Comparison of ENCODE assay signal across 8 cellular contexts in genomic region chr10:89643431-89643811, GRCh38. TPM values are rescaled to one million over a fixed set of nuclear protein-coding genes. Genes with fewer than 3 reads are reported as not detected.
DNase-seq lines count a peak whose midpoint lies in the region; ATAC-seq and TF ChIP-seq lines count a peak whose summit lies in the region.

No MANE protein-coding gene starts in this region.

- no peak for TF ChIP-seq CTCF in cardiac muscle cell (IDR thresholded peaks at IDR 0.05; ENCODE audit: low read depth, low read length)
- no peak for TF ChIP-seq CTCF in breast epithelium (IDR thresholded peaks at IDR 0.05)
- TF ChIP-seq CTCF in uterus (IDR thresholded peaks at IDR 0.05): no peak
- TF ChIP-seq CTCF in activated CD8-positive, alpha-beta T cell treated with anti-CD3 and anti-CD28 coated beads for 36 hours (IDR thresholded peaks at IDR 0.05): no peak

- intact Hi-C loops in left ventricle myocardium superior (cut with micrococcal nuclease) (no loop called here), breast epithelium (cut with DNase I; ENCODE audit: low total_unique reads) (no loop called here), uterus (cut with DNase I; ENCODE audit: low total_unique reads) (no loop called here)
- intact Hi-C loops in activated CD8-positive, alpha-beta T cell treated with anti-CD3 and anti-CD28 coated beads for 36 hours (cut with micrococcal nuclease): no loop called here

- no peak overlapping the region for H3K18ac ChIP-seq in mesendoderm (ENCODE audit: low read length)

- no peak for ATAC-seq in left ventricle myocardium superior
- ATAC-seq in activated CD8-positive, alpha-beta T cell treated with anti-CD3 and anti-CD28 coated beads for 36 hours: no peak
- ATAC-seq in activated T-helper 17 cell treated with anti-CD3 and anti-CD28 coated beads, Interleukin-2, amount 50 U/mL, for 72 hours (replicated peaks): no peak

- no peak overlapping the region for H2BK15ac ChIP-seq in mesendoderm (replicated peaks; ENCODE audit: low read depth)

- H3K4me1 Mint-ChIP-seq in activated CD8-positive, alpha-beta T cell treated with anti-CD3 and anti-CD28 coated beads for 36 hours (ENCODE audit: low read depth): peaks cover 6% of the 10 kb centered on the region
- peaks cover 5% of the 10 kb centered on the region for H3K4me1 Mint-ChIP-seq in activated T-helper 17 cell treated with anti-CD3 and anti-CD28 coated beads, Interleukin-2, amount 50 U/mL, for 72 hours

- H3K4me1 ChIP-seq in cardiac muscle cell (ENCODE audit: low read depth) (peaks cover 35% of the 10 kb centered on the region), breast epithelium (no peaks in the 10 kb centered on the region), mesendoderm (ENCODE audit: control insufficient read depth, low read depth, low read length) (no peaks in the 10 kb centered on the region), uterus (peaks cover 0 to 6% of the 10 kb centered on the region in 2 donors)

- POLR2A ChIA-PET in activated CD8-positive, alpha-beta T cell treated with anti-CD3 and anti-CD28 coated beads for 36 hours (lab: Charles Lee): interaction anchor here (0.8 to 1.5 kb wide), 3 partner anchors 13 to 228 kb away, joined by 3 read pairs; no protein-coding TSS in a partner anchor

- CTCF ChIA-PET in activated CD8-positive, alpha-beta T cell treated with anti-CD3 and anti-CD28 coated beads for 36 hours (lab: Charles Lee): no interaction called here

- H4K8ac ChIP-seq in mesendoderm (ENCODE audit: low read depth, low read length): no peak overlapping the region

- peak overlapping the region; percentile 73 for H3K9ac ChIP-seq in mesendoderm (ENCODE audit: low read length)

- H2BK5ac ChIP-seq in mesendoderm (ENCODE audit: low read length): no peak overlapping the region

- H3K27me3 ChIP-seq in cardiac muscle cell (no peaks in the 10 kb centered on the region), breast epithelium (no peaks in the 10 kb centered on the region), mesendoderm (ENCODE audit: insufficient read depth, low read length, poor library complexity) (no peaks in the 10 kb centered on the region), uterus (no peaks in the 10 kb centered on the region)

- H3K4me2 ChIP-seq in mesendoderm (ENCODE audit: low read length): peak overlapping the region; percentile 60

- no peak for TF ChIP-seq POLR2A in breast epithelium (IDR thresholded peaks at IDR 0.05)
- TF ChIP-seq POLR2A in uterus (IDR thresholded peaks at IDR 0.05): no peak

- no peaks in the 10 kb centered on the region for H3K9me3 ChIP-seq in cardiac muscle cell (ENCODE audit: low read depth)
- H3K9me3 ChIP-seq in breast epithelium: no peaks in the 10 kb centered on the region
- H3K9me3 ChIP-seq in uterus: no peaks in the 10 kb centered on the region

- H3K4me3 Mint-ChIP-seq in activated CD8-positive, alpha-beta T cell treated with anti-CD3 and anti-CD28 coated beads for 36 hours: no peak overlapping the region
- H3K4me3 Mint-ChIP-seq in activated T-helper 17 cell treated with anti-CD3 and anti-CD28 coated beads, Interleukin-2, amount 50 U/mL, for 72 hours: no peak overlapping the region

- no peaks in the 10 kb centered on the region for H3K9me3 Mint-ChIP-seq in activated CD8-positive, alpha-beta T cell treated with anti-CD3 and anti-CD28 coated beads for 36 hours
- H3K9me3 Mint-ChIP-seq in activated T-helper 17 cell treated with anti-CD3 and anti-CD28 coated beads, Interleukin-2, amount 50 U/mL, for 72 hours: no peaks in the 10 kb centered on the region

- no peak overlapping the region for H2AK5ac ChIP-seq in mesendoderm (ENCODE audit: low read length)

- no CpG with 5 or more reads among the region's 2 CpGs for WGBS in mesendoderm (ENCODE audit: extremely low coverage, insufficient coverage, low lambda C conversion rate)

- H3K4me3 ChIP-seq in cardiac muscle cell (peak overlapping the region; percentile 61), breast epithelium (peak overlapping the region; percentile 80 to 86 (median 84)), mesendoderm (ENCODE audit: low read length) (peak overlapping the region; percentile 74), uterus (peak overlapping the region; percentile 43 to 89)

- H3K36me3 Mint-ChIP-seq in activated CD8-positive, alpha-beta T cell treated with anti-CD3 and anti-CD28 coated beads for 36 hours (ENCODE audit: low read depth): no peaks in the 10 kb centered on the region
- H3K36me3 Mint-ChIP-seq in activated T-helper 17 cell treated with anti-CD3 and anti-CD28 coated beads, Interleukin-2, amount 50 U/mL, for 72 hours (ENCODE audit: low read depth): no peaks in the 10 kb centered on the region

- H3K27me3 Mint-ChIP-seq in activated CD8-positive, alpha-beta T cell treated with anti-CD3 and anti-CD28 coated beads for 36 hours: peaks cover 14% of the 10 kb centered on the region
- H3K27me3 Mint-ChIP-seq in activated T-helper 17 cell treated with anti-CD3 and anti-CD28 coated beads, Interleukin-2, amount 50 U/mL, for 72 hours: no peaks in the 10 kb centered on the region

- peaks cover 4% of the 10 kb centered on the region for H3K79me1 ChIP-seq in mesendoderm (ENCODE audit: low read length)

- H3K56ac ChIP-seq in mesendoderm (ENCODE audit: low read length): peak overlapping the region; percentile 73

- H3K27ac Mint-ChIP-seq in activated CD8-positive, alpha-beta T cell treated with anti-CD3 and anti-CD28 coated beads for 36 hours: no peak overlapping the region
- no peak overlapping the region for H3K27ac Mint-ChIP-seq in activated T-helper 17 cell treated with anti-CD3 and anti-CD28 coated beads, Interleukin-2, amount 50 U/mL, for 72 hours

- H3K36me3 ChIP-seq in cardiac muscle cell (no peaks in the 10 kb centered on the region), breast epithelium (no peaks in the 10 kb centered on the region), mesendoderm (ENCODE audit: control insufficient read depth, insufficient read depth, low read length) (no peaks in the 10 kb centered on the region), uterus (no peaks in the 10 kb centered on the region)

- peak overlapping the region; percentile 95 for H3K27ac ChIP-seq in cardiac muscle cell
- no peak overlapping the region for H3K27ac ChIP-seq in breast epithelium
- H3K27ac ChIP-seq in mesendoderm (ENCODE audit: low read depth, low read length): no peak overlapping the region
- peak overlapping the region; percentile 41 to 79 for H3K27ac ChIP-seq in uterus

- no peak overlapping the region for H3K4ac ChIP-seq in mesendoderm (ENCODE audit: low read depth, low read length)

- H3K23ac ChIP-seq in mesendoderm (ENCODE audit: low read length): no peak overlapping the region

- DNase-seq in cardiac muscle cell (ENCODE audit: low read depth in 1 of 2, low spot score in 1 of 2) (no peak), left ventricle myocardium superior (no peak), breast epithelium (ENCODE audit: low spot score in 2 of 2) (no peak), mesendoderm (no peak), uterus (no peak), CD1c-positive myeloid dendritic cell (ENCODE audit: extremely low spot score) (no peak)
- no peak for DNase-seq in activated CD8-positive, alpha-beta T cell treated with anti-CD3 and anti-CD28 coated beads for 36 hours

- peaks cover 40% of the 10 kb centered on the region for H3K79me2 ChIP-seq in mesendoderm (ENCODE audit: control insufficient read depth, insufficient read depth, low read length)

- no peak overlapping the region for H4K5ac ChIP-seq in mesendoderm (ENCODE audit: low read length)

- no peak overlapping the region for H2BK120ac ChIP-seq in mesendoderm (ENCODE audit: low read depth, low read length)

RNA-seq across cellular contexts. Expression of gene PANK1, which starts 1.6 kb away (rescaled TPM):
- total RNA-seq in cardiac muscle cell (16.9 and 34.2 TPM in 2 replicates), left ventricle myocardium superior (21.2 TPM), breast epithelium (1 to 10 TPM; 2.9 to 6.4 (median 5.1) TPM), uterus (10 to 100 TPM in 1 of 4 donors, 1 to 10 TPM in 2, under 1 TPM in 1; under 0.01 to 25.9 (median 2.6) TPM)
- 38.2 and 39.0 TPM in 2 replicates for polyA plus RNA-seq in cardiac muscle cell
- 25.4 TPM for polyA plus RNA-seq in mesendoderm (2013, experiment 1 of 2)
- 26.4 TPM for polyA plus RNA-seq in mesendoderm (2013, experiment 2 of 2)
- 1 to 10 TPM; 2.3 to 3.9 TPM for total RNA-seq in activated CD8-positive, alpha-beta T cell treated with anti-CD3 and anti-CD28 coated beads for 36 hours
- 1 to 10 TPM; 3.6 to 4.2 TPM for total RNA-seq in activated T-helper 17 cell treated with anti-CD3 and anti-CD28 coated beads, Interleukin-2, amount 50 U/mL, for 72 hours

RNA-seq across cellular contexts. Expression of gene KIF20B, which starts 58.0 kb away (rescaled TPM):
- total RNA-seq in cardiac muscle cell (3.2 and 12.1 TPM in 2 replicates), left ventricle myocardium superior (3.7 TPM), breast epithelium (1 to 10 TPM; 3.3 to 5.6 (median 3.7) TPM), uterus (10 to 100 TPM in 2 of 4 donors, 1 to 10 TPM in 1, under 1 TPM in 1; 0.77 to 19.4 (median 6.3) TPM)
- polyA plus RNA-seq in cardiac muscle cell: 8.3 and 39.4 TPM in 2 replicates
- 41.6 TPM for polyA plus RNA-seq in mesendoderm (2013, experiment 1 of 2)
- 39.8 TPM for polyA plus RNA-seq in mesendoderm (2013, experiment 2 of 2)
- 10 to 100 TPM; 58.1 to 63.2 TPM for total RNA-seq in activated CD8-positive, alpha-beta T cell treated with anti-CD3 and anti-CD28 coated beads for 36 hours
- 10 to 100 TPM; 49.2 to 80.3 TPM for total RNA-seq in activated T-helper 17 cell treated with anti-CD3 and anti-CD28 coated beads, Interleukin-2, amount 50 U/mL, for 72 hours

Comparison
In these comparisons a context has a peak if more than half of its experiments do, and no peak if none do; other contexts are left out.
1. H3K27ac ChIP-seq: peak in cardiac muscle cell (single experiment) and uterus (2 of 2); none in breast epithelium (0 of 2) and mesendoderm (single experiment).
2. Peak in every context shown above with its lines, with median percentiles within 50 percentile points of each other: H3K4me3 ChIP-seq.